11 cellular contexts compared by ENCODE assay signal in genomic region chr1:1437033-1437903, GRCh38. TPM values are rescaled to one million over a fixed set of nuclear protein-coding genes. Genes with fewer than 3 reads are reported as not detected.
DNase-seq lines count a peak whose midpoint lies in the region; ATAC-seq and TF ChIP-seq lines count a peak whose summit lies in the region.
"Had no signal": no experiment of that assay in that cellular context is flagged by ENCODE, and none has a peak within 500 bp of the region (broad histone marks: within the 10 kb centered on the region; RNA-seq: fewer than 3 reads in every experiment).

No MANE protein-coding gene starts in this region.

- no peaks in the 10 kb centered on the region for H3K36me3 Mint-ChIP-seq in nephron (ENCODE audit: low read depth)
- H3K36me3 Mint-ChIP-seq in activated T-cell treated with anti-CD3 and anti-CD28 coated beads, Interleukin-2, amount 50 U/mL, for 4 hours (ENCODE audit: insufficient read depth), result no peaks in the 10 kb centered on the region

- H3K9me3 Mint-ChIP-seq in nephron, result no peaks in the 10 kb centered on the region
- H3K9me3 Mint-ChIP-seq in activated T-cell treated with anti-CD3 and anti-CD28 coated beads, Interleukin-2, amount 50 U/mL, for 4 hours, result no peaks in the 10 kb centered on the region
- H3K9me3 Mint-ChIP-seq: activated T-helper 17 cell treated with anti-CD3 and anti-CD28 coated beads, Interleukin-2, amount 50 U/mL, for 72 hours; central memory CD8-positive, alpha-beta T cell had no signal

- peaks cover 22% of the 10 kb centered on the region for H3K4me1 Mint-ChIP-seq in nephron
- H3K4me1 Mint-ChIP-seq in activated T-cell treated with anti-CD3 and anti-CD28 coated beads, Interleukin-2, amount 50 U/mL, for 4 hours (ENCODE audit: low read depth), result peaks cover 6% of the 10 kb centered on the region
- H3K4me1 Mint-ChIP-seq: activated T-helper 17 cell treated with anti-CD3 and anti-CD28 coated beads, Interleukin-2, amount 50 U/mL, for 72 hours; central memory CD8-positive, alpha-beta T cell had no signal

- no peak overlapping the region for H3K27ac Mint-ChIP-seq in nephron
- H3K27ac Mint-ChIP-seq: activated T-helper 17 cell treated with anti-CD3 and anti-CD28 coated beads, Interleukin-2, amount 50 U/mL, for 72 hours had no signal

- POLR2A ChIA-PET in GM10248 (lab: Yijun Ruan, JAX), result no interaction called here

- H3K4me3 Mint-ChIP-seq in nephron, result peak overlapping the region in 2 of 3 experiments; percentile 82 to 83
- H3K4me3 Mint-ChIP-seq in activated T-cell treated with anti-CD3 and anti-CD28 coated beads, Interleukin-2, amount 50 U/mL, for 4 hours, result no peak overlapping the region

- H3K4me3 ChIP-seq in astrocyte of the cerebellum (ENCODE audit: low read depth, low read length), result peak overlapping the region; percentile 59

- H3K27me3 Mint-ChIP-seq in nephron (ENCODE audit: low read depth), result no peaks in the 10 kb centered on the region
- H3K27me3 Mint-ChIP-seq in activated T-cell treated with anti-CD3 and anti-CD28 coated beads, Interleukin-2, amount 50 U/mL, for 4 hours (ENCODE audit: low read depth), result peaks cover 34% of the 10 kb centered on the region

- TF ChIP-seq CTCF in GM10248 (IDR thresholded peaks at IDR 0.05; ENCODE audit: control extremely low read depth, extremely low read depth, low read depth, missing control alignments), result no peak
- no peak for TF ChIP-seq CTCF in astrocyte of the cerebellum (IDR thresholded peaks at IDR 0.05; ENCODE audit: low read depth, low read length, missing control alignments)
- no peak for TF ChIP-seq CTCF in nephron (IDR thresholded peaks at IDR 0.05; ENCODE audit: unreplicated experiment in 3 of 3)

- CTCF ChIA-PET in GM10248 (lab: Yijun Ruan, JAX), result interaction anchor here (0.8 to 1.8 kb wide), 7 partner anchors 11 to 180 kb away, joined by 3 to 5 read pairs (median 3); no protein-coding TSS in a partner anchor

- DNase-seq in GM10248 (ENCODE audit: extremely low spot score), result peak; percentile 25
- DNase-seq in astrocyte of the cerebellum (ENCODE audit: low read depth), result no peak
- no peak for DNase-seq in activated T-cell treated with anti-CD3 and anti-CD28 coated beads, Interleukin-2, amount 50 U/mL, for 4 hours
- DNase-seq in stimulated activated CD4-positive, alpha-beta T cell treated with anti-CD3 and anti-CD28 coated beads, Interleukin-4, amount 100 ng/mL, for 24 hours, result no peak
- DNase-seq in stimulated activated CD4-positive, alpha-beta T cell treated with anti-CD3 and anti-CD28 coated beads, Interleukin-12 subunit alpha, Interleukin-12 subunit beta, amount 100 ng/mL, for 4 hours, result no peak
- DNase-seq: gastrocnemius medialis; NCI-H1092 treated with DMSO at 0.1 percent for 48 hours; stimulated activated naive CD4-positive, alpha-beta T cell had no signal

- no peak for ATAC-seq in activated T-cell treated with anti-CD3 and anti-CD28 coated beads, Interleukin-2, amount 50 U/mL, for 4 hours
- ATAC-seq: activated T-helper 17 cell treated with anti-CD3 and anti-CD28 coated beads, Interleukin-2, amount 50 U/mL, for 72 hours; gastrocnemius medialis had no signal

- in situ Hi-C loops in astrocyte of the cerebellum (cut with HindIII; ENCODE audit: low sequenced_read_pairs), result no loop called here

RNA-seq across cellular contexts. Expression of gene VWA1, which starts 1.8 kb away (rescaled TPM):
- total RNA-seq in activated T-cell treated with anti-CD3 and anti-CD28 coated beads, Interleukin-2, amount 50 U/mL, for 4 hours, result under 1 TPM; 0.18 to 0.58 (median 0.19) TPM

RNA-seq across cellular contexts. Expression of gene ATAD3C, which starts 12.2 kb away (rescaled TPM):
- 1 to 10 TPM in 1 of 3 donors, under 1 TPM in 2; 0.33 to 1.1 (median 0.74) TPM for total RNA-seq in activated T-cell treated with anti-CD3 and anti-CD28 coated beads, Interleukin-2, amount 50 U/mL, for 4 hours

RNA-seq across cellular contexts. Expression of gene ANKRD65, which starts 16.2 kb away (rescaled TPM):
- under 1 TPM in 1 of 3 donors, not detected in 2; 0.15 TPM for total RNA-seq in activated T-cell treated with anti-CD3 and anti-CD28 coated beads, Interleukin-2, amount 50 U/mL, for 4 hours
- total RNA-seq: activated T-helper 17 cell treated with anti-CD3 and anti-CD28 coated beads, Interleukin-2, amount 50 U/mL, for 72 hours had no signal

RNA-seq across cellular contexts. Expression of gene MRPL20, which starts 30.2 kb away (rescaled TPM):
- 100 to 1,000 TPM; 254 to 300 (median 271) TPM for total RNA-seq in activated T-cell treated with anti-CD3 and anti-CD28 coated beads, Interleukin-2, amount 50 U/mL, for 4 hours

RNA-seq across cellular contexts. Expression of gene ATAD3B, which starts 34.3 kb away (rescaled TPM):
- total RNA-seq in activated T-cell treated with anti-CD3 and anti-CD28 coated beads, Interleukin-2, amount 50 U/mL, for 4 hours, result 100 to 1,000 TPM; 193 to 208 (median 194) TPM
